Comparison of ENCODE assay signal across 8 cellular contexts in the genomic region with DNA sequence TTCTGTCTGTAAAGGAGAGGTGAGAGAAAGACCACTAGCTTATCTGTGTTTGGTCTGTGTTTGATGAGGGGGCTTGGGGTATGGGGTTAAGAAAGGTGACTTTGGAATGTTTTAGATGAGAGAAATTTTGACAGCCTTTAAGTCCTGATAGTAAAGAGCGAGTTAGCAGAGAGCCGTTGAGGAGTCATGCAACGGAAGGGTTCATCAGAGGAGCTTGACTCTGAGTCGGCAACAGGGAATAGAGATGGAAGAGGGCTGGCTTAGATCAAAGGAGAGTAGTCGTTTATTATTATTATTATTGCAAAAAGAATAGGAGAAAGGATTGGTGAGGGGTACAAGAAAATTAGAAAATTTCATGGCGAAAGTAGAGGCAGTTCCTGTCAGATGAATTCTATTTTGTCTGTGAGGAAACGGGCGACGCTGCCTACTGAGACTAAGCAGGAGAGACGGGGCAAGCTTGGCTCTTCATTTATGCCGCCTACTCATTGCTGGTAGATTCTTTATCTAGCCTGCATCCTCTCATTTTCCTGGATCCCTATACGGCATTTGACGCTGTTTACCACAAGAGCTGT. TPM values are rescaled to one million over a fixed set of nuclear protein-coding genes. Genes with fewer than 3 reads are reported as not detected.
DNase-seq lines count a peak whose midpoint lies in the region; ATAC-seq and TF ChIP-seq lines count a peak whose summit lies in the region.

No MANE protein-coding gene starts in this region.

- H3K79me1 ChIP-seq in IMR-90 (ENCODE audit: low read depth in 1 of 2, low read length in 2 of 2), result peaks cover 0 to 9% of the 10 kb centered on the region in 2 experiments; a peak in 2 of 4 replicates

- no CpG with 5 or more reads among the region's 13 CpGs for WGBS in IMR-90 (ENCODE audit: extremely low coverage in 2 of 2, insufficient read length in 1 of 2), 2 experiments
- WGBS in body of pancreas, 2 donors, result 17 to 34% methylated on average over 13 of the region's 13 CpGs

- H3K9ac ChIP-seq in IMR-90 (ENCODE audit: low read depth, low read length), result peak overlapping the region; percentile 77

- H2BK120ac ChIP-seq in IMR-90 (ENCODE audit: low read depth, low read length), result no peak overlapping the region

- no peak for TF ChIP-seq POLR2A in IMR-90 (IDR thresholded peaks at IDR 0.05; ENCODE audit: low read depth, low read length)
- TF ChIP-seq POLR2A in body of pancreas (IDR thresholded peaks at IDR 0.05), result no peak

- peak overlapping the region; percentile 66 to 86; a peak in 3 of 4 replicates for H4K8ac ChIP-seq in IMR-90 (ENCODE audit: low read depth in 2 of 2, low read length in 2 of 2)

- H4K91ac ChIP-seq in IMR-90 (ENCODE audit: insufficient read depth, low read depth, low read length), result 0 out of 2 replicates have a peak overlapping the region, but pooled peaks have one; percentile 24

- H3K9me3 ChIP-seq in IMR-90 (ENCODE audit: control insufficient read depth, insufficient read depth, low read length), result no peaks in the 10 kb centered on the region
- no peaks in the 10 kb centered on the region for H3K9me3 ChIP-seq in body of pancreas
- H3K9me3 ChIP-seq in lower lobe of right lung, result no peaks in the 10 kb centered on the region
- H3K9me3 ChIP-seq in upper lobe of right lung, result no peaks in the 10 kb centered on the region

- H4K20me1 ChIP-seq in IMR-90 (ENCODE audit: insufficient read depth, low read length), result no peaks in the 10 kb centered on the region

- in situ Hi-C loops in IMR-90 (cut with MboI; ENCODE audit: low sequenced_read_pairs), result no loop called here

- no peak for DNase-seq in IMR-90
- DNase-seq in body of pancreas, result no peak
- no peak for DNase-seq in lower lobe of right lung
- no peak for DNase-seq in upper lobe of right lung
- DNase-seq in NK-92 (lab: John Stamatoyannopoulos, UW; ENCODE audit: unreplicated experiment), result no peak
- no peak for DNase-seq in epidermal melanocyte (ENCODE audit: insufficient read length, low spot score)
- no peak for DNase-seq in GM20000 (ENCODE audit: low spot score)

- H2BK5ac ChIP-seq in IMR-90 (ENCODE audit: low read depth, low read length, poor library complexity, severe bottlenecking), result peak overlapping the region; percentile 64

- H2AK9ac ChIP-seq in IMR-90 (replicated peaks; ENCODE audit: low read depth, low read length, poor library complexity), result no peak overlapping the region

- CTCF ChIA-PET in IMR-90 (lab: Yijun Ruan, JAX), result no interaction called here

- H2AFZ ChIP-seq in IMR-90 (replicated peaks; ENCODE audit: low read length, poor library complexity), result peak overlapping the region; percentile 96

- no peaks in the 10 kb centered on the region for H3K36me3 ChIP-seq in IMR-90 (ENCODE audit: control insufficient read depth, insufficient read depth, low read length)
- no peaks in the 10 kb centered on the region for H3K36me3 ChIP-seq in body of pancreas (replicated peaks in 1 of 2; ENCODE audit: insufficient read depth in 1 of 2, low read depth in 2 of 2)
- H3K36me3 ChIP-seq in lower lobe of right lung, result no peaks in the 10 kb centered on the region
- no peaks in the 10 kb centered on the region for H3K36me3 ChIP-seq in upper lobe of right lung

- H3K56ac ChIP-seq in IMR-90 (ENCODE audit: extremely low read depth, insufficient read depth, low read length), result no peak overlapping the region

- dilution Hi-C loops in IMR-90 (cut with HindIII; ENCODE audit: low sequenced_read_pairs, unreplicated experiment), result no loop called here

- no peaks in the 10 kb centered on the region for H3K9me1 ChIP-seq in IMR-90 (ENCODE audit: insufficient read depth, low read length)

- peak; percentile 3 for ATAC-seq in GM18517 (IDR thresholded peaks at IDR 0.05; ENCODE audit: unreplicated experiment)
- ATAC-seq in IMR-90 (ENCODE audit: low read depth), result peak; percentile 35
- no peak for ATAC-seq in body of pancreas
- ATAC-seq in lower lobe of right lung, result peak in 1 of 2 donors; percentile 36
- ATAC-seq in upper lobe of right lung, result no peak

- TF ChIP-seq RAD21 in IMR-90 (IDR thresholded peaks at IDR 0.05; ENCODE audit: low read length), result no peak

- BruUV-seq in IMR-90 (replicated peaks; lab: Mats Ljungman, UMichigan), result no TSS peak

- peak overlapping the region; percentile 80 for H3K4me2 ChIP-seq in IMR-90 (ENCODE audit: low read depth, low read length)

- H3K18ac ChIP-seq in IMR-90 (ENCODE audit: low read depth, low read length), result peak overlapping the region; percentile 29; the same call in 1 of the 2 replicates

- TF ChIP-seq CTCF in IMR-90 (conservative IDR thresholded peaks at IDR 0.05; ENCODE audit: low read depth, low read length) (no peak), body of pancreas (IDR thresholded peaks at IDR 0.05) (no peak), lower lobe of right lung (IDR thresholded peaks at IDR 0.05) (no peak), upper lobe of right lung (IDR thresholded peaks at IDR 0.05) (no peak), GM20000 (IDR thresholded peaks at IDR 0.05; ENCODE audit: extremely low read depth, missing control alignments) (no peak)

- no peaks in the 10 kb centered on the region for H3K4me1 ChIP-seq in IMR-90 (ENCODE audit: control insufficient read depth, insufficient read depth, low read length)
- H3K4me1 ChIP-seq in body of pancreas, result peaks cover 10% of the 10 kb centered on the region
- peaks cover 9% of the 10 kb centered on the region for H3K4me1 ChIP-seq in lower lobe of right lung
- no peaks in the 10 kb centered on the region for H3K4me1 ChIP-seq in upper lobe of right lung

- H3K23ac ChIP-seq in IMR-90 (ENCODE audit: low read depth, low read length), result peak overlapping the region; percentile 53; the same call in 1 of the 2 replicates

- peak overlapping the region; percentile 48; the same call in 1 of the 2 replicates for H3K27ac ChIP-seq in IMR-90 (ENCODE audit: insufficient read depth, low read length)
- H3K27ac ChIP-seq in body of pancreas, result peak overlapping the region in 2 of 4 donors; percentile 79 to 85
- peak overlapping the region; percentile 84 for H3K27ac ChIP-seq in lower lobe of right lung
- peak overlapping the region; percentile 81 for H3K27ac ChIP-seq in upper lobe of right lung

- H2AK5ac ChIP-seq in IMR-90 (ENCODE audit: low read depth, low read length), result no peak overlapping the region

- peak overlapping the region; percentile 85 for H3K4me3 ChIP-seq in IMR-90 (ENCODE audit: insufficient read depth, low read depth, low read length)
- peak overlapping the region; percentile 10 to 49 for H3K4me3 ChIP-seq in body of pancreas
- H3K4me3 ChIP-seq in lower lobe of right lung, result peak overlapping the region; percentile 65
- peak overlapping the region; percentile 67 for H3K4me3 ChIP-seq in upper lobe of right lung

- H3K4ac ChIP-seq in IMR-90 (ENCODE audit: low read depth, low read length), result peak overlapping the region; percentile 49; the same call in 1 of the 2 replicates

- H4K5ac ChIP-seq in IMR-90 (ENCODE audit: low read depth, low read length), result peak overlapping the region; percentile 43; the same call in 1 of the 2 replicates

- POLR2A ChIA-PET in IMR-90 (lab: Charles Lee; ENCODE audit: unreplicated experiment), result no interaction called here

- intact Hi-C loops in IMR-90 (cut with micrococcal nuclease) (no loop called here), body of pancreas (cut with DNase I) (no loop called here), lower lobe of right lung (cut with DNase I) (no loop called here), upper lobe of right lung (cut with DNase I) (no loop called here)

- H3K14ac ChIP-seq in IMR-90 (replicated peaks; ENCODE audit: low read depth, low read length), result no peak overlapping the region; the same call in 1 of the 2 replicates

- H2BK20ac ChIP-seq in IMR-90 (ENCODE audit: low read depth, low read length), result no peak overlapping the region

- 0 out of 3 replicates have a peak overlapping the region, but pooled peaks have one; percentile 50 for H2BK15ac ChIP-seq in IMR-90 (ENCODE audit: low read depth, low read length)

- H3K27me3 ChIP-seq in IMR-90 (ENCODE audit: control insufficient read depth, insufficient read depth, low read length) (no peaks in the 10 kb centered on the region), body of pancreas (no peaks in the 10 kb centered on the region), lower lobe of right lung (ENCODE audit: low read depth) (peaks cover under 1% of the 10 kb centered on the region), upper lobe of right lung (no peaks in the 10 kb centered on the region)

TF ChIP-seq in IMR-90, 13 proteins besides CTCF, POLR2A, EP300 and RAD21 (continues in another document):
- no peak for TF ChIP-seq RCOR1 (IDR thresholded peaks at IDR 0.05; ENCODE audit: insufficient replicate concordance, low read length)
- no peak for TF ChIP-seq NFE2L2 (IDR thresholded peaks at IDR 0.05; ENCODE audit: low read depth, low read length)
- TF ChIP-seq, protein P1, sequence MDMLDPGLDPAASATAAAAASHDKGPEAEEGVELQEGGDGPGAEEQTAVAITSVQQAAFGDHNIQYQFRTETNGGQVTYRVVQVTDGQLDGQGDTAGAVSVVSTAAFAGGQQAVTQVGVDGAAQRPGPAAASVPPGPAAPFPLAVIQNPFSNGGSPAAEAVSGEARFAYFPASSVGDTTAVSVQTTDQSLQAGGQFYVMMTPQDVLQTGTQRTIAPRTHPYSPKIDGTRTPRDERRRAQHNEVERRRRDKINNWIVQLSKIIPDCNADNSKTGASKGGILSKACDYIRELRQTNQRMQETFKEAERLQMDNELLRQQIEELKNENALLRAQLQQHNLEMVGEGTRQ (IDR thresholded peaks at IDR 0.05; ENCODE audit: low read depth, low read length), result no peak
- no peak for TF ChIP-seq SMC3 (IDR thresholded peaks at IDR 0.05; ENCODE audit: low read depth, low read length)
- TF ChIP-seq BHLHE40 (IDR thresholded peaks at IDR 0.05; ENCODE audit: low read depth, low read length), result no peak
- TF ChIP-seq MXI1 (IDR thresholded peaks at IDR 0.05; ENCODE audit: borderline replicate concordance, low read depth, low read length), result no peak
- no peak for TF ChIP-seq MAFK (IDR thresholded peaks at IDR 0.05; ENCODE audit: low read depth, low read length)
- TF ChIP-seq FOS (IDR thresholded peaks at IDR 0.05; ENCODE audit: low read depth, low read length), result no peak
- TF ChIP-seq RFX5 (IDR thresholded peaks at IDR 0.05; ENCODE audit: low read depth, low read length), result no peak

RNA-seq across cellular contexts. Expression of a gene that starts 0.5 kb away (rescaled TPM):
- total RNA-seq in IMR-90 (2012; rRNA removed) (39.1 and 58.3 TPM in 2 replicates), body of pancreas (10 to 100 TPM in 1 of 2 donors, 1 to 10 TPM in 1; 9.6 to 14.3 TPM), lower lobe of right lung (31.0 TPM), upper lobe of right lung (27.1 TPM)
- 17.3 and 21.7 TPM in 2 replicates for polyA plus RNA-seq in IMR-90 (2012; rRNA removed)
- polyA plus RNA-seq in IMR-90 (2012; cell fraction: cytosol; rRNA removed), result 5.4 and 5.8 TPM in 2 replicates
- 1.1 and 8.8 TPM in 2 replicates for polyA plus RNA-seq in IMR-90 (2012; cell fraction: nucleus; rRNA removed; ENCODE audit: low replicate concordance)

Comparison
In these comparisons a context has a peak if more than half of its experiments do, and no peak if none do; other contexts are left out.
1. ATAC-seq: peak in GM18517 (single experiment) and IMR-90 (single experiment); none in body of pancreas (single experiment) and upper lobe of right lung (single experiment).
2. H3K4me3 ChIP-seq: peak in every context shown above with its lines; median percentile 85 in IMR-90; 67 in upper lobe of right lung; 65 in lower lobe of right lung; 30 in body of pancreas.